ENCODE assay signal across 18 cellular contexts in genomic region chr13:92265408-92265807, GRCh38.
DNase-seq lines count a peak whose midpoint lies in the region; ATAC-seq, FAIRE-seq and TF ChIP-seq lines count a peak whose summit lies in the region.
"Had no signal": no experiment of that assay in that cellular context is flagged by ENCODE, and none has a peak within 500 bp of the region (broad histone marks: within the 10 kb centered on the region; RNA-seq: fewer than 3 reads in every experiment).

No MANE protein-coding gene starts in this region.

- no peak overlapping the region for H3K9ac ChIP-seq in astrocyte (ENCODE audit: low read length)

- no peak overlapping the region for H3K4me3 ChIP-seq in astrocyte (ENCODE audit: insufficient read depth, low read depth, low read length)
- no peak overlapping the region for H3K4me3 ChIP-seq in fibroblast of pulmonary artery (replicated peaks; ENCODE audit: low read depth, low read length)
- H3K4me3 ChIP-seq in left lung = no peak overlapping the region
- H3K4me3 ChIP-seq: SJCRH30 had no signal

- DNase-seq in NCI-H146 (lab: John Stamatoyannopoulos, UW) (peak; percentile 4), NCI-H146 treated with DMSO at 0.1 percent for 48 hours (lab: John Stamatoyannopoulos, UW; ENCODE audit: unreplicated experiment) (no peak), astrocyte (ENCODE audit: low read depth) (peak; percentile 50), fibroblast of pulmonary artery (ENCODE audit: low read depth) (peak; percentile 70), left lung (no peak), AML-193 (lab: John Stamatoyannopoulos, UW) (no peak), T-cell (no peak), activated gamma-delta T cell (lab: John Stamatoyannopoulos, UW) (no peak)
- DNase-seq: BE2C; CD4-positive, alpha-beta T cell; KBM-7; MV-4-11; NCI-H1417; NCI-H2029 treated with DMSO at 0.1 percent for 48 hours; OCI-M1; RPMI8226; SJCRH30 had no signal

- TF ChIP-seq CTCF in astrocyte (IDR thresholded peaks at IDR 0.05; ENCODE audit: insufficient read depth, low read depth, low read length) = no peak
- TF ChIP-seq CTCF in fibroblast of pulmonary artery (IDR thresholded peaks at IDR 0.05; ENCODE audit: low read length, missing control alignments) = no peak
- no peak for TF ChIP-seq CTCF in left lung (IDR thresholded peaks at IDR 0.05)

- no peaks in the 10 kb centered on the region for H3K36me3 ChIP-seq in astrocyte (ENCODE audit: insufficient read depth, low read length)
- no peaks in the 10 kb centered on the region for H3K36me3 ChIP-seq in left lung
- H3K36me3 ChIP-seq: BE2C, SJCRH30 had no signal

- intact Hi-C loops in left lung (cut with DNase I) = no loop called here

- H3K79me2 ChIP-seq in astrocyte (ENCODE audit: insufficient read depth, low read length) = no peaks in the 10 kb centered on the region

- H3K27me3 Mint-ChIP-seq in astrocyte (ENCODE audit: low read depth, unreplicated experiment) = no peaks in the 10 kb centered on the region
- H3K27me3 Mint-ChIP-seq in T-cell = no peaks in the 10 kb centered on the region
- H3K27me3 Mint-ChIP-seq: CD4-positive, alpha-beta T cell had no signal

- H4K20me1 ChIP-seq in astrocyte (ENCODE audit: insufficient read depth, low read length) = no peaks in the 10 kb centered on the region

- H3K4me1 ChIP-seq in astrocyte (ENCODE audit: insufficient read depth, low read length) (no peaks in the 10 kb centered on the region), left lung (no peaks in the 10 kb centered on the region)
- H3K4me1 ChIP-seq: BE2C, SJCRH30 had no signal

- H3K9me3 ChIP-seq in astrocyte (ENCODE audit: insufficient read depth, low read depth, low read length) = no peaks in the 10 kb centered on the region
- H3K9me3 ChIP-seq in left lung = peaks cover 0 to 2% of the 10 kb centered on the region in 2 donors
- H3K9me3 ChIP-seq: BE2C, SJCRH30 had no signal

- ATAC-seq in left lung (peak; percentile 18), T-cell (replicated peaks in 1 of 4) (no peak)

- CTCF ChIA-PET in T-cell (lab: Charles Lee) = no interaction called here

- peaks cover 15% of the 10 kb centered on the region for H3K4me1 Mint-ChIP-seq in astrocyte (ENCODE audit: low read depth, unreplicated experiment)
- no peaks in the 10 kb centered on the region for H3K4me1 Mint-ChIP-seq in T-cell

- H3K4me3 Mint-ChIP-seq in astrocyte (ENCODE audit: unreplicated experiment) (no peak overlapping the region), T-cell (no peak overlapping the region)
- H3K4me3 Mint-ChIP-seq: CD4-positive, alpha-beta T cell had no signal

- no peak for FAIRE-seq in astrocyte (lab: Jason Lieb, UNC)

- POLR2A ChIA-PET in T-cell (lab: Charles Lee) = no interaction called here

- no peak overlapping the region for H3K4me2 ChIP-seq in astrocyte (ENCODE audit: low read length)

- H3K36me3 Mint-ChIP-seq in astrocyte (ENCODE audit: low read depth, unreplicated experiment) (no peaks in the 10 kb centered on the region), T-cell (no peaks in the 10 kb centered on the region)

- peak overlapping the region; percentile 8 for H3K27ac Mint-ChIP-seq in astrocyte (ENCODE audit: unreplicated experiment)
- no peak overlapping the region for H3K27ac Mint-ChIP-seq in T-cell
- H3K27ac Mint-ChIP-seq: CD4-positive, alpha-beta T cell had no signal

- H3K9me3 Mint-ChIP-seq in astrocyte (ENCODE audit: unreplicated experiment) = no peaks in the 10 kb centered on the region
- H3K9me3 Mint-ChIP-seq in T-cell = peaks cover 0 to 15% (median 2%) of the 10 kb centered on the region in 3 donors
- H3K9me3 Mint-ChIP-seq: CD4-positive, alpha-beta T cell had no signal

- no peak overlapping the region for H2AFZ ChIP-seq in astrocyte (ENCODE audit: low read depth, low read length)

- H3K27ac ChIP-seq in astrocyte (ENCODE audit: low read depth, low read length) (no peak overlapping the region), left lung (no peak overlapping the region)
- H3K27ac ChIP-seq: 22Rv1, SJCRH30 had no signal

- H3K27me3 ChIP-seq in astrocyte (ENCODE audit: insufficient read depth, low read length) (no peaks in the 10 kb centered on the region), left lung (no peaks in the 10 kb centered on the region)
- H3K27me3 ChIP-seq: SJCRH30 had no signal

Comparison
In these comparisons a context has a peak if more than half of its experiments do, and no peak if none do; other contexts are left out.
1. DNase-seq: peak in NCI-H146 (single experiment), astrocyte (single experiment) and fibroblast of pulmonary artery (single experiment); none in NCI-H146 treated with DMSO at 0.1 percent for 48 hours (single experiment), left lung (0 of 2), AML-193 (0 of 2), T-cell (0 of 34) and activated gamma-delta T cell (single experiment).